ENCODE assay signal across 9 cellular contexts in genomic region chr17:45048795-45049563, GRCh38. TPM values are rescaled to one million over a fixed set of nuclear protein-coding genes. Genes with fewer than 3 reads are reported as not detected.
A peak's percentile ranks its signal among the peaks of the same experiment; 100 is the strongest.
DNase-seq lines count a peak whose midpoint lies in the region; ATAC-seq and TF ChIP-seq lines count a peak whose summit lies in the region.
"Had no signal": no experiment of that assay in that cellular context is flagged by ENCODE, and none has a peak within 500 bp of the region (broad histone marks: within the 10 kb centered on the region; RNA-seq: fewer than 3 reads in every experiment).

No MANE protein-coding gene starts in this region.

- H3K9me3 ChIP-seq in T-helper 17 cell (ENCODE audit: control insufficient read depth, low read length, poor library complexity, severe bottlenecking) = no peaks in the 10 kb centered on the region
- H3K9me3 ChIP-seq in esophagus (ENCODE audit: control insufficient read depth in 2 of 2, insufficient read depth in 1 of 2, low read depth in 1 of 2, low read length in 1 of 2) = no peaks in the 10 kb centered on the region
- H3K9me3 ChIP-seq in thoracic aorta = no peaks in the 10 kb centered on the region

- peaks cover 50% of the 10 kb centered on the region for H3K4me1 Mint-ChIP-seq in activated naive CD4-positive, alpha-beta T cell treated with anti-CD3 and anti-CD28 coated beads, Interleukin-2, amount 10 ng/mL, durations not matched to agents 7 days and 5 days
- H3K4me1 Mint-ChIP-seq in T-helper 17 cell = peaks cover 21% of the 10 kb centered on the region

- no peak for DNase-seq in activated naive CD4-positive, alpha-beta T cell treated with anti-CD3 and anti-CD28 coated beads, Interleukin-2, amount 10 ng/mL, durations not matched to agents 7 days and 5 days
- no peak for DNase-seq in activated naive CD4-positive, alpha-beta T cell (lab: John Stamatoyannopoulos, UW)
- DNase-seq in T-helper 17 cell (no peak), thoracic aorta (ENCODE audit: low spot score) (no peak)
- DNase-seq: NCI-H524 treated with DMSO at 0.1 percent for 48 hours had no signal

- H3K9me3 Mint-ChIP-seq in activated naive CD4-positive, alpha-beta T cell treated with anti-CD3 and anti-CD28 coated beads, Interleukin-2, amount 10 ng/mL, durations not matched to agents 7 days and 5 days = no peaks in the 10 kb centered on the region

- CTCF ChIA-PET in activated naive CD4-positive, alpha-beta T cell treated with anti-CD3 and anti-CD28 coated beads, Interleukin-2, amount 10 ng/mL, durations not matched to agents 7 days and 5 days (lab: Charles Lee) = interaction anchor here (0.7 to 2.9 kb wide), 6 partner anchors 17 to 51 kb away, joined by 3 to 13 read pairs (median 4); no protein-coding TSS in a partner anchor

- peak; percentile 38 for TF ChIP-seq CTCF in thoracic aorta (IDR thresholded peaks at IDR 0.05)

- no peak overlapping the region for H3K4me3 ChIP-seq in esophagus (ENCODE audit: low read depth in 1 of 2, low read length in 2 of 2)
- H3K4me3 ChIP-seq in thoracic aorta = no peak overlapping the region

- H3K27ac ChIP-seq in esophagus (ENCODE audit: low read depth in 2 of 2, low read length in 1 of 2) (peak overlapping the region; percentile 38 to 45), thoracic aorta (peak overlapping the region in 1 of 2 donors; percentile 21)

- H3K36me3 ChIP-seq in esophagus (ENCODE audit: control insufficient read depth in 2 of 2, insufficient read depth in 2 of 2, low read length in 1 of 2) (no peaks in the 10 kb centered on the region), thoracic aorta (no peaks in the 10 kb centered on the region)

- H3K4me1 ChIP-seq in esophagus (ENCODE audit: control insufficient read depth in 2 of 2, insufficient read depth in 2 of 2, low read length in 1 of 2) (peaks cover 0 to 7% of the 10 kb centered on the region in 2 donors), thoracic aorta (ENCODE audit: control insufficient read depth in 1 of 2, low read depth in 2 of 2) (peaks cover 11 to 41% of the 10 kb centered on the region in 2 donors)

- peak overlapping the region; percentile 86 for H3K4me3 Mint-ChIP-seq in activated naive CD4-positive, alpha-beta T cell treated with anti-CD3 and anti-CD28 coated beads, Interleukin-2, amount 10 ng/mL, durations not matched to agents 7 days and 5 days
- peak overlapping the region; percentile 7 for H3K4me3 Mint-ChIP-seq in T-helper 17 cell

- ATAC-seq in T-helper 17 cell (no peak), thoracic aorta (ENCODE audit: insufficient number of reproducible peaks, low FRiP score, low read depth) (no peak), HG03439 (IDR thresholded peaks at IDR 0.05; ENCODE audit: unreplicated experiment) (no peak), HG03025 (IDR thresholded peaks at IDR 0.05; ENCODE audit: low FRiP score, unreplicated experiment) (no peak), GM21528 (IDR thresholded peaks at IDR 0.05; ENCODE audit: low FRiP score, unreplicated experiment) (no peak)

- 88 to 89% methylated on average over 8 of the region's 8 CpGs for WGBS in esophagus, 2 donors

- peaks cover 20% of the 10 kb centered on the region for H3K36me3 Mint-ChIP-seq in activated naive CD4-positive, alpha-beta T cell treated with anti-CD3 and anti-CD28 coated beads, Interleukin-2, amount 10 ng/mL, durations not matched to agents 7 days and 5 days
- H3K36me3 Mint-ChIP-seq in T-helper 17 cell (ENCODE audit: low read depth) = no peaks in the 10 kb centered on the region

- peak overlapping the region; percentile 98 for H3K27ac Mint-ChIP-seq in activated naive CD4-positive, alpha-beta T cell treated with anti-CD3 and anti-CD28 coated beads, Interleukin-2, amount 10 ng/mL, durations not matched to agents 7 days and 5 days
- H3K27ac Mint-ChIP-seq in T-helper 17 cell = peak overlapping the region; percentile 97

- no peaks in the 10 kb centered on the region for H3K27me3 ChIP-seq in esophagus (ENCODE audit: control insufficient read depth in 1 of 2, insufficient read depth in 2 of 2, low read length in 2 of 2)
- H3K27me3 ChIP-seq in thoracic aorta (replicated peaks; ENCODE audit: insufficient read depth) = no peaks in the 10 kb centered on the region

- H3K27me3 Mint-ChIP-seq in activated naive CD4-positive, alpha-beta T cell treated with anti-CD3 and anti-CD28 coated beads, Interleukin-2, amount 10 ng/mL, durations not matched to agents 7 days and 5 days = no peaks in the 10 kb centered on the region
- H3K27me3 Mint-ChIP-seq in T-helper 17 cell = no peaks in the 10 kb centered on the region

RNA-seq across cellular contexts. Expression of gene DCAKD, which starts 2.5 kb away (rescaled TPM):
- total RNA-seq in T-helper 17 cell (10 to 100 TPM; 13.5 to 20.3 TPM), thoracic aorta (10 to 100 TPM; 34.6 to 56.5 TPM)
- 10 to 100 TPM; 11.8 to 15.8 TPM for polyA plus RNA-seq in esophagus

RNA-seq across cellular contexts. Expression of gene NMT1, which starts 12.1 kb away (rescaled TPM):
- total RNA-seq in T-helper 17 cell (10 to 100 TPM; 78.2 to 85.9 TPM), thoracic aorta (10 to 100 TPM; 53.1 to 64.8 TPM)
- 10 to 100 TPM; 30.1 to 32.9 TPM for polyA plus RNA-seq in esophagus
